20 cellular contexts compared by ENCODE assay signal in the genomic region with DNA sequence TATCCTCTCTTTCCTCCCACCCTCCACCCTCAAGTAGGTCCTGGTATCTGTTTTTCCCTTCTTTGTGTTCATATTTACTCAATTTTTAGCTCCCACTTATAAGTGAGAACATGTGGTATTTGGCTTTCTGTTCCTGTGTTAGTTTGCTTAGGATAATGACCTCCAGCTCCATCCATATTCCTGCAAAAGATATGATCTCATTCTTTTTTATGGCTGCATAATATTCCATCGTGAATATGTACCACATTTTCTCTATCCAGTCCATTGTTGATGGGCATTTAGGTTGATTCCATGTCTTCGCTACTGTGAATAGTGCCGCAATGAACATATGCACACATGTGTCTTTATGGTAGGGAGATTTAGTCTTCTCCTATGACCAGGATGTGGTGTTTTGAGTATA. TPM values are rescaled to one million over a fixed set of nuclear protein-coding genes. Genes with fewer than 3 reads are reported as not detected.
"Had no signal": no experiment of that assay in that cellular context is flagged by ENCODE, and none has a peak within 500 bp of the region (broad histone marks: within the 10 kb centered on the region; RNA-seq: fewer than 3 reads in every experiment).

No MANE protein-coding gene starts in this region.

- ATAC-seq: HepG2 had no signal

- H3K9ac ChIP-seq: KMS-11, SK-N-SH had no signal

- H3K4me2 ChIP-seq: KMS-11, SK-N-SH had no signal

- DNase-seq: IMR-90, Kasumi-1, MM.1S, NCI-H1092 treated with DMSO at 0.1 percent for 48 hours, NCI-H1436, NCI-H187, NCI-H2029, NCI-H2081 treated with DMSO at 0.1 percent for 48 hours, NCI-H226, NCI-H510A, NCI-H69, NCI-H774, Right ventricle myocardium superior, RPMI8226, SIG-M5, SK-N-SH had no signal

- H3K9me3 ChIP-seq: SK-N-SH had no signal

- H3K27ac ChIP-seq: KMS-11 had no signal

RNA-seq across cellular contexts. Expression of gene OLIG2, which starts 14.5 kb away (rescaled TPM):
- total RNA-seq: HepG2, HT1080, IMR-90, M059J, Right ventricle myocardium superior had no signal
- polyA plus RNA-seq: HepG2, IMR-90, SK-N-SH had no signal

RNA-seq across cellular contexts. Expression of gene OLIG1, which starts 29.7 kb away (rescaled TPM):
- total RNA-seq: HepG2, HT1080, IMR-90, M059J had no signal
- polyA plus RNA-seq: HepG2, IMR-90, SK-N-SH had no signal
